In the genomic region with DNA sequence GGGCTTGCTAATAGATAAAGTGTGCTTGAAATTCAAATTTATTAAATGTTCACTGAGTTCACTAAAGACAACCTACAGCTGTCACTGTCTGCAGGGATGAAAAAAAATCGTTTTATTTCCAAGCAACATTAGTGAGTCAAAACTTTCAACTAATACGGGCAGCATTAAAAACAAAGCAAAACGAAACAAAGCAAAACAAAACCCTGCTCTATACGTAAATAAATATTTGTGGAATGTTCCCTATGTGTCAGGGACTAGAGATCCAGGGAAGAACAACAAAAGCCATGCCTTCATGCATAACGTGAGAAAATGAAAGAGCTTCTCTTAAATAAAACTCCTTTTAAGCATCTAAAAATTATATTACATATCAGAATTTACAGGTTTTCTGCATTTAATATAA, we compare ENCODE assay signal across 8 cellular contexts. TPM values are rescaled to one million over a fixed set of nuclear protein-coding genes. Genes with fewer than 3 reads are reported as not detected.
DNase-seq lines count a peak whose midpoint lies in the region; ATAC-seq and TF ChIP-seq lines count a peak whose summit lies in the region.

No MANE protein-coding gene starts in this region.

- peak overlapping the region; percentile 82 for H3K4me3 ChIP-seq in SK-N-MC

- no peaks in the 10 kb centered on the region for H3K9me3 ChIP-seq in SK-N-MC (ENCODE audit: low read depth, low read length)

- peaks cover 34% of the 10 kb centered on the region for H3K27me3 ChIP-seq in foreskin keratinocyte

- H3K36me3 ChIP-seq in SK-N-MC (ENCODE audit: insufficient read depth, low read length): 0 out of 2 replicates have a peak, but pooled peaks cover 9% of the 10 kb centered on the region

- no peak for TF ChIP-seq CTCF in foreskin keratinocyte (conservative IDR thresholded peaks at IDR 0.05)

- H3K4me1 ChIP-seq in foreskin keratinocyte: no peaks in the 10 kb centered on the region

- H3K27ac ChIP-seq in SK-N-MC (peak overlapping the region; percentile 11; the same call in 1 of the 2 replicates), foreskin keratinocyte (no peak overlapping the region)

- no peak for TF ChIP-seq POLR2A in GM18505 (IDR thresholded peaks at IDR 0.05; ENCODE audit: borderline replicate concordance, extremely low read depth, insufficient read depth, insufficient read length)

- DNase-seq in SK-N-MC (ENCODE audit: low read depth, low spot score) (no peak), foreskin keratinocyte (no peak), sciatic nerve (ENCODE audit: low spot score) (no peak), NCI-H446 treated with DMSO at 0.1 percent for 48 hours (lab: John Stamatoyannopoulos, UW) (no peak), DMS 273 treated with DMSO at 0.1 percent for 48 hours (lab: John Stamatoyannopoulos, UW) (no peak), COR-L47 (lab: John Stamatoyannopoulos, UW) (no peak)

- peak overlapping the region; percentile 81 for H3K9ac ChIP-seq in SK-N-MC (ENCODE audit: insufficient read length)

- ATAC-seq in GM18505 (IDR thresholded peaks at IDR 0.05; ENCODE audit: unreplicated experiment) (peak; percentile 25), foreskin keratinocyte (peak; percentile 26), sciatic nerve (peak; percentile 14), HG03039 (IDR thresholded peaks at IDR 0.05; ENCODE audit: unreplicated experiment) (no peak)

- intact Hi-C loops in sciatic nerve (cut with DNase I): no loop called here

RNA-seq across cellular contexts. Expression of gene NAALAD2, which starts 0.6 kb away (rescaled TPM):
- total RNA-seq in foreskin keratinocyte (0.04 and 0.17 TPM in 2 replicates), sciatic nerve (12.5 TPM)
- 0.02 and 0.04 TPM in 2 replicates for polyA plus RNA-seq in foreskin keratinocyte

RNA-seq across cellular contexts. Expression of gene UBTFL1, which starts 49.3 kb away (rescaled TPM):
- total RNA-seq in foreskin keratinocyte (not detected in 2 replicates), sciatic nerve (not detected)
- polyA plus RNA-seq in foreskin keratinocyte: not detected in 2 replicates

Comparison
In these comparisons a context has a peak if more than half of its experiments do, and no peak if none do; other contexts are left out.
1. RNA of gene NAALAD2, which starts 0.6 kb away (total RNA-seq): 12.5 TPM in sciatic nerve (single experiment); 0.04 to 0.17 TPM in foreskin keratinocyte; every median in the first group is over 10 times any median in the second.